Comparison of ENCODE assay signal across 10 cellular contexts in the genomic region with DNA sequence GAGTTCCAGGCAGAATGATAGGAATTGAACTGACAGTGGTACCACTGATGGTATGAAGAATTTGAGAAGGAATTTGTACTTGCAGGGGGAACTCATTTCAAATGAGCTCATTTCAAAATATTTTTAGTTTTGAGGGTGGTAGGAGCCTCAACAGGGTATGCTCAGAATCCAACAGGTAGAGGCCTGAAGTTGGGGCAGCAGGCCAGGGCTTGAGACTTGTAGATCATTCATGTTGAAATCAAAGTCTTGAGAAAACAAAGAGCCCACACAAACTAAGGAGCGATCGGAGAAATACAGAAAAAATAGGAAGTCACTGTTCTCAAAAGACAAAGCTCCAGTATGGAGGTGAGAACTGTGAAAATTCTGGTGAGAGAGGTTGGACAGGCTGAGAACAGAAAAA. TPM values are rescaled to one million over a fixed set of nuclear protein-coding genes. Genes with fewer than 3 reads are reported as not detected.
DNase-seq lines count a peak whose midpoint lies in the region; ATAC-seq and TF ChIP-seq lines count a peak whose summit lies in the region.
"Had no signal": no experiment of that assay in that cellular context is flagged by ENCODE, and none has a peak within 500 bp of the region (broad histone marks: within the 10 kb centered on the region; RNA-seq: fewer than 3 reads in every experiment).

No MANE protein-coding gene starts in this region.

- peak overlapping the region; percentile 64 for H3K27ac ChIP-seq in CD8-positive, alpha-beta T cell (ENCODE audit: low read depth, low read length)
- peak overlapping the region; percentile 67 for H3K27ac ChIP-seq in caudate nucleus (ENCODE audit: low read depth, low read length)

- H3K36me3 Mint-ChIP-seq in CD8-positive, alpha-beta T cell, result peaks cover 3% of the 10 kb centered on the region
- H3K36me3 Mint-ChIP-seq in nephron progenitor cell (ENCODE audit: low read depth), result no peaks in the 10 kb centered on the region

- H3K4me1 Mint-ChIP-seq in CD8-positive, alpha-beta T cell (ENCODE audit: low read depth), result peaks cover 61% of the 10 kb centered on the region
- peaks cover 30% of the 10 kb centered on the region for H3K4me1 Mint-ChIP-seq in nephron progenitor cell

- H3K4me3 Mint-ChIP-seq in CD8-positive, alpha-beta T cell, result peak overlapping the region; percentile 91
- H3K4me3 Mint-ChIP-seq in nephron progenitor cell, result peak overlapping the region; percentile 79

- H3K9me3 ChIP-seq in CD8-positive, alpha-beta T cell (ENCODE audit: low read length), result no peaks in the 10 kb centered on the region
- H3K9me3 ChIP-seq: MG63 had no signal

- no peak for DNase-seq in CD8-positive, alpha-beta T cell
- DNase-seq in KBM-7 (peak; percentile 21), caudate nucleus (lab: John Stamatoyannopoulos, UW) (no peak), nephron progenitor cell (no peak), DMS153 treated with DMSO at 0.1 percent for 48 hours (lab: John Stamatoyannopoulos, UW; ENCODE audit: unreplicated experiment) (no peak), COR-L47 (lab: John Stamatoyannopoulos, UW) (no peak), epidermal melanocyte (ENCODE audit: insufficient read length, low spot score) (no peak)
- DNase-seq: MG63 had no signal

- no peaks in the 10 kb centered on the region for H3K9me3 Mint-ChIP-seq in CD8-positive, alpha-beta T cell
- H3K9me3 Mint-ChIP-seq in nephron progenitor cell, result peaks cover 57% of the 10 kb centered on the region

- ATAC-seq in CD8-positive, alpha-beta T cell, result no peak
- ATAC-seq in GM21737 (IDR thresholded peaks at IDR 0.05; ENCODE audit: unreplicated experiment), result no peak

- CTCF ChIA-PET in CD8-positive, alpha-beta T cell (lab: Charles Lee), result interaction anchor here (0.7 to 1.2 kb wide), 2 partner anchors 52 to 224 kb away, joined by 3 read pairs; no protein-coding TSS in a partner anchor

- TF ChIP-seq CTCF in CD8-positive, alpha-beta T cell (IDR thresholded peaks at IDR 0.05), result no peak
- no peak for TF ChIP-seq CTCF in nephron progenitor cell (IDR thresholded peaks at IDR 0.05)

- in situ Hi-C loops in KBM-7 (cut with MboI; ENCODE audit: low pct_unique_long_range_greater_than_20kb, low sequenced_read_pairs), result no loop called here

- POLR2A ChIA-PET in CD8-positive, alpha-beta T cell (lab: Charles Lee), result interaction anchor here (0.6 to 3.2 kb wide), 2 partner anchors 10 to 17 kb away, joined by 3 to 22 read pairs; a partner anchor contains a TSS

- H3K36me3 ChIP-seq in CD8-positive, alpha-beta T cell (ENCODE audit: insufficient read depth, low read length), result no peaks in the 10 kb centered on the region
- H3K36me3 ChIP-seq: cardiac muscle cell, MG63 had no signal

- peak overlapping the region; percentile 71 for H3K4me3 ChIP-seq in CD8-positive, alpha-beta T cell (ENCODE audit: low read depth, low read length)

- peak overlapping the region; percentile 93 for H3K27ac Mint-ChIP-seq in CD8-positive, alpha-beta T cell
- H3K27ac Mint-ChIP-seq in nephron progenitor cell, result peak overlapping the region; percentile 50

- no peaks in the 10 kb centered on the region for H3K27me3 ChIP-seq in CD8-positive, alpha-beta T cell (ENCODE audit: insufficient read depth, low read length)
- H3K27me3 ChIP-seq: cardiac muscle cell, MG63 had no signal

- H3K27me3 Mint-ChIP-seq in CD8-positive, alpha-beta T cell (ENCODE audit: low read depth), result no peaks in the 10 kb centered on the region
- no peaks in the 10 kb centered on the region for H3K27me3 Mint-ChIP-seq in nephron progenitor cell (ENCODE audit: low read depth, poor library complexity)

- intact Hi-C loops in CD8-positive, alpha-beta T cell (cut with DNase I, micrococcal nuclease), result loop anchor here in 1 of 2 experiments (1.0 to 10.0 kb wide), 4 partner anchors 9 to 1071 kb away; a partner anchor contains a TSS

- peaks cover 26% of the 10 kb centered on the region for H3K4me1 ChIP-seq in CD8-positive, alpha-beta T cell (ENCODE audit: insufficient read depth, low read length)

RNA-seq across cellular contexts. Expression of a gene that starts 1.0 kb away (rescaled TPM):
- total RNA-seq in CD8-positive, alpha-beta T cell, result 10 to 100 TPM; 15.9 to 18.7 TPM

RNA-seq across cellular contexts. Expression of a gene that starts 10.4 kb away (rescaled TPM):
- total RNA-seq in CD8-positive, alpha-beta T cell, result 10 to 100 TPM; 35.0 to 35.6 TPM
